In genomic region chr15:80071652-80072051, GRCh38 we compare ENCODE assay signal across 10 cellular contexts. TPM values are rescaled to one million over a fixed set of nuclear protein-coding genes. Genes with fewer than 3 reads are reported as not detected.
DNase-seq lines count a peak whose midpoint lies in the region; ATAC-seq and TF ChIP-seq lines count a peak whose summit lies in the region.
"Had no signal": no experiment of that assay in that cellular context is flagged by ENCODE, and none has a peak within 500 bp of the region (broad histone marks: within the 10 kb centered on the region; RNA-seq: fewer than 3 reads in every experiment).

No MANE protein-coding gene starts in this region.

- H3K27ac ChIP-seq in RWPE2 (ENCODE audit: poor library complexity, severe bottlenecking) (peak overlapping the region; percentile 42), skeletal muscle tissue (ENCODE audit: low read depth, low read length) (no peak overlapping the region)
- H3K27ac ChIP-seq: thoracic aorta had no signal

- H3K27ac Mint-ChIP-seq in activated CD4-positive, alpha-beta T cell treated with anti-CD3 and anti-CD28 coated beads, Interleukin-2, amount 10 ng/mL, durations not matched to agents 24 days and 14 days: no peak overlapping the region

- peak overlapping the region; percentile 90 for H3K4me3 Mint-ChIP-seq in activated CD4-positive, alpha-beta T cell treated with anti-CD3 and anti-CD28 coated beads, Interleukin-2, amount 10 ng/mL, durations not matched to agents 24 days and 14 days

- H3K4me1 Mint-ChIP-seq in activated CD4-positive, alpha-beta T cell treated with anti-CD3 and anti-CD28 coated beads, Interleukin-2, amount 10 ng/mL, durations not matched to agents 24 days and 14 days: peaks cover 39% of the 10 kb centered on the region

- H3K4me3 ChIP-seq in RWPE2 (ENCODE audit: severe bottlenecking): peak overlapping the region; percentile 42
- peak overlapping the region; percentile 70 for H3K4me3 ChIP-seq in fibroblast of pulmonary artery (replicated peaks; ENCODE audit: low read depth, low read length)
- H3K4me3 ChIP-seq in skeletal muscle tissue (ENCODE audit: low read length in 3 of 3): peak overlapping the region in 2 of 3 donors; percentile 68 to 91

- no peaks in the 10 kb centered on the region for H3K9me3 Mint-ChIP-seq in activated CD4-positive, alpha-beta T cell treated with anti-CD3 and anti-CD28 coated beads, Interleukin-2, amount 10 ng/mL, durations not matched to agents 24 days and 14 days

- H3K27me3 ChIP-seq in RWPE2 (ENCODE audit: insufficient read depth, poor library complexity, severe bottlenecking) (no peaks in the 10 kb centered on the region), skeletal muscle tissue (ENCODE audit: control insufficient read depth in 3 of 3, insufficient read depth in 3 of 3, low read length in 3 of 3) (no peaks in the 10 kb centered on the region)

- TF ChIP-seq CTCF in RWPE2 (IDR thresholded peaks at IDR 0.05; ENCODE audit: poor library complexity, severe bottlenecking) (no peak), fibroblast of pulmonary artery (IDR thresholded peaks at IDR 0.05; ENCODE audit: low read length, missing control alignments) (no peak)

- intact Hi-C loops in activated CD4-positive, alpha-beta T cell treated with anti-CD3 and anti-CD28 coated beads, Interleukin-2, amount 10 ng/mL, durations not matched to agents 24 days and 14 days (cut with micrococcal nuclease): loop anchor here (1.0 kb wide), 1 partner anchor 10 kb away; no protein-coding TSS in a partner anchor

- DNase-seq in activated CD4-positive, alpha-beta T cell treated with anti-CD3 and anti-CD28 coated beads, Interleukin-2, amount 10 ng/mL, durations not matched to agents 24 days and 14 days: no peak
- no peak for DNase-seq in activated CD4-positive, alpha-beta T cell treated with anti-CD3 and anti-CD28 coated beads, Interleukin-2, amount 50 U/mL, for 1 hour
- DNase-seq in RWPE2 (ENCODE audit: low spot score): no peak
- no peak for DNase-seq in fibroblast of pulmonary artery (ENCODE audit: low read depth)
- no peak for DNase-seq in DMS153 (lab: John Stamatoyannopoulos, UW)
- DNase-seq in NCI-H2107 (lab: John Stamatoyannopoulos, UW): no peak
- no peak for DNase-seq in NCI-H146 (lab: John Stamatoyannopoulos, UW)
- DNase-seq: stimulated activated CD4-positive, alpha-beta T cell treated with anti-CD3 and anti-CD28 coated beads, Interleukin-1b, Interleukin-23, amount 100 ng/mL, for 48 hours had no signal

- no peak for ATAC-seq in RWPE2 (ENCODE audit: low read depth)

- H3K36me3 ChIP-seq in RWPE2 (ENCODE audit: low read depth): 0 out of 2 replicates have a peak, but pooled peaks cover 7% of the 10 kb centered on the region
- no peaks in the 10 kb centered on the region for H3K36me3 ChIP-seq in skeletal muscle tissue (ENCODE audit: control insufficient read depth in 3 of 3, insufficient read depth in 3 of 3, low read length in 3 of 3)
- H3K36me3 ChIP-seq: thoracic aorta had no signal

- H3K36me3 Mint-ChIP-seq in activated CD4-positive, alpha-beta T cell treated with anti-CD3 and anti-CD28 coated beads, Interleukin-2, amount 10 ng/mL, durations not matched to agents 24 days and 14 days (ENCODE audit: low read depth): peaks cover 2% of the 10 kb centered on the region

- no peaks in the 10 kb centered on the region for H3K27me3 Mint-ChIP-seq in activated CD4-positive, alpha-beta T cell treated with anti-CD3 and anti-CD28 coated beads, Interleukin-2, amount 10 ng/mL, durations not matched to agents 24 days and 14 days

- peak overlapping the region; percentile 11 to 79 (median 34) for H3K9ac ChIP-seq in skeletal muscle tissue (ENCODE audit: low read depth in 1 of 3, low read length in 3 of 3)

- H3K4me1 ChIP-seq in RWPE2 (ENCODE audit: insufficient read depth, poor library complexity, severe bottlenecking) (peaks cover 53% of the 10 kb centered on the region), skeletal muscle tissue (ENCODE audit: control insufficient read depth in 3 of 3, insufficient read depth in 3 of 3, low read length in 3 of 3) (peaks cover 0 to 12% (median 0%) of the 10 kb centered on the region in 3 donors)

- H3K9me3 ChIP-seq in RWPE2 (ENCODE audit: severe bottlenecking) (no peaks in the 10 kb centered on the region), skeletal muscle tissue (ENCODE audit: control insufficient read depth in 3 of 3, low read length in 3 of 3) (no peaks in the 10 kb centered on the region)
- H3K9me3 ChIP-seq: thoracic aorta had no signal

RNA-seq across cellular contexts. Expression of gene ZFAND6, which starts 12.2 kb away (rescaled TPM):
- total RNA-seq in activated CD4-positive, alpha-beta T cell treated with anti-CD3 and anti-CD28 coated beads, Interleukin-2, amount 10 ng/mL, durations not matched to agents 24 days and 14 days: 40.4 and 43.5 TPM in 2 replicates
- 164 TPM for total RNA-seq in skeletal muscle tissue
